ENCODE assay signal across 21 cellular contexts in genomic region chr12:93102289-93102688, GRCh38.
"Had no signal": no experiment of that assay in that cellular context is flagged by ENCODE, and none has a peak within 500 bp of the region (broad histone marks: within the 10 kb centered on the region; RNA-seq: fewer than 3 reads in every experiment).

No MANE protein-coding gene starts in this region.

- H3K27ac ChIP-seq: brain microvascular endothelial cell, lower lobe of right lung, neutrophil, ovary, uterus had no signal

- H3K4me1 ChIP-seq: lower lobe of right lung, uterus had no signal

- H3K9me3 ChIP-seq: lower lobe of right lung, neutrophil, ovary, psoas muscle, uterus had no signal

- DNase-seq: activated T-cell treated with anti-CD3 and anti-CD28 coated beads, Interleukin-2, amount 50 U/mL, for 24 hours; aorta; brain microvascular endothelial cell; central memory CD4-positive, alpha-beta T cell; dermis blood vessel endothelial cell; effector CD8-positive, alpha-beta T cell; left colon; lower lobe of right lung; naive thymus-derived CD8-positive, alpha-beta T cell; ovary; psoas muscle; right cardiac atrium; small intestine; stimulated activated CD4-positive, alpha-beta T cell treated with anti-CD3 and anti-CD28 coated beads, Interleukin-15, amount 100 ng/mL, for 24 hours; stimulated activated CD8-positive, alpha-beta memory T cell treated with anti-CD3 and anti-CD28 coated beads, Interleukin-4, amount 100 ng/mL, for 48 hours; stimulated activated naive B cell treated with anti-CD40 and anti-IgM and Interleukin-4, amounts not matched to agents 10 μg/mL and 1 μg/mL and 100 μg/mL, for 72 hours; trophoblast cell; uterus had no signal

- H3K36me3 ChIP-seq: brain microvascular endothelial cell, lower lobe of right lung, neutrophil, ovary, uterus had no signal

- H3K27me3 ChIP-seq: brain microvascular endothelial cell, neutrophil, ovary, uterus had no signal

- FAIRE-seq: frontal cortex, islet of Langerhans, small intestine had no signal

- H3K4me3 ChIP-seq: lower lobe of right lung, ovary, psoas muscle, uterus had no signal
